In genomic region chr3:14007006-14007405, GRCh38 we compare ENCODE assay signal across 21 cellular contexts.
A peak's percentile ranks its signal among the peaks of the same experiment; 100 is the strongest.
DNase-seq lines count a peak whose midpoint lies in the region; ATAC-seq and TF ChIP-seq lines count a peak whose summit lies in the region.
"Had no signal": no experiment of that assay in that cellular context is flagged by ENCODE, and none has a peak within 500 bp of the region (broad histone marks: within the 10 kb centered on the region; RNA-seq: fewer than 3 reads in every experiment).

No MANE protein-coding gene starts in this region.

- no peaks in the 10 kb centered on the region for H3K27me3 ChIP-seq in neural progenitor cell
- H3K27me3 ChIP-seq: BE2C had no signal

- H3K9me3 Mint-ChIP-seq in naive thymus-derived CD8-positive, alpha-beta T cell = peaks cover 0 to 9% (median 0%) of the 10 kb centered on the region in 9 donors
- H3K9me3 Mint-ChIP-seq in neural progenitor cell = peaks cover 3% of the 10 kb centered on the region
- H3K9me3 Mint-ChIP-seq: HFFc6 had no signal

- peaks cover 0 to 8% (median 0%) of the 10 kb centered on the region in 3 donors for H3K36me3 Mint-ChIP-seq in naive thymus-derived CD8-positive, alpha-beta T cell
- no peaks in the 10 kb centered on the region for H3K36me3 Mint-ChIP-seq in neural progenitor cell
- H3K36me3 Mint-ChIP-seq: CD4-positive, CD25-positive, alpha-beta regulatory T cell; CD8-positive, alpha-beta memory T cell; IgD-negative memory B cell had no signal

- H3K9ac ChIP-seq in neural progenitor cell = no peak overlapping the region

- H2AFZ ChIP-seq in neural progenitor cell (replicated peaks) = no peak overlapping the region

- no peaks in the 10 kb centered on the region for H3K4me1 Mint-ChIP-seq in naive thymus-derived CD8-positive, alpha-beta T cell
- H3K4me1 Mint-ChIP-seq in neural progenitor cell = no peaks in the 10 kb centered on the region
- H3K4me1 Mint-ChIP-seq: CD4-positive, CD25-positive, alpha-beta regulatory T cell; CD8-positive, alpha-beta memory T cell; IgD-negative memory B cell had no signal

- POLR2A ChIA-PET in naive thymus-derived CD8-positive, alpha-beta T cell (lab: Charles Lee) = no interaction called here

- no peak for TF ChIP-seq CTCF in neural progenitor cell (IDR thresholded peaks at IDR 0.05)

- peak; percentile 6 for DNase-seq in KBM-7
- peak; percentile 14 for DNase-seq in NCI-H526 treated with DMSO at 0.1 percent for 48 hours (lab: John Stamatoyannopoulos, UW)
- no peak for DNase-seq in epithelial cell of prostate (ENCODE audit: low read depth, low spot score)
- no peak for DNase-seq in naive thymus-derived CD8-positive, alpha-beta T cell
- DNase-seq in DMS114 treated with DMSO at 0.1 percent for 48 hours (lab: John Stamatoyannopoulos, UW; ENCODE audit: unreplicated experiment) = no peak
- DNase-seq in neural progenitor cell (ENCODE audit: low spot score) = no peak
- DNase-seq in mucosa of gallbladder (ENCODE audit: low spot score) = no peak
- DNase-seq: ACHN; BE2C; C1 segment of cervical spinal cord; CD4-positive, CD25-positive, alpha-beta regulatory T cell; CD8-positive, alpha-beta memory T cell; COR-L47; DMS 273 treated with DMSO at 0.1 percent for 48 hours; GDM1; GOT3; H7; HFFc6 had no signal

- H3K27me3 Mint-ChIP-seq in naive thymus-derived CD8-positive, alpha-beta T cell = peaks cover 13 to 47% (median 27%) of the 10 kb centered on the region in 5 donors
- H3K27me3 Mint-ChIP-seq in neural progenitor cell (ENCODE audit: insufficient read depth, low read depth) = peaks cover 3% of the 10 kb centered on the region

- H3K4me3 Mint-ChIP-seq in naive thymus-derived CD8-positive, alpha-beta T cell = no peak overlapping the region
- no peak overlapping the region for H3K4me3 Mint-ChIP-seq in neural progenitor cell
- H3K4me3 Mint-ChIP-seq: CD4-positive, CD25-positive, alpha-beta regulatory T cell; CD8-positive, alpha-beta memory T cell; HFFc6; IgD-negative memory B cell had no signal

- H3K4me1 ChIP-seq in neural progenitor cell = no peaks in the 10 kb centered on the region
- H3K4me1 ChIP-seq: BE2C had no signal

- no peaks in the 10 kb centered on the region for H3F3A ChIP-seq in neural progenitor cell (ENCODE audit: low read depth)

- no peaks in the 10 kb centered on the region for H3K79me2 ChIP-seq in neural progenitor cell (ENCODE audit: low read depth)

- H3K27ac ChIP-seq in epithelial cell of prostate (peak overlapping the region; percentile 15), neural progenitor cell (no peak overlapping the region)

- in situ Hi-C loops in KBM-7 (cut with MboI; ENCODE audit: low pct_unique_long_range_greater_than_20kb, low sequenced_read_pairs) = no loop called here

- H3K27ac Mint-ChIP-seq in naive thymus-derived CD8-positive, alpha-beta T cell = no peak overlapping the region
- H3K27ac Mint-ChIP-seq in neural progenitor cell = no peak overlapping the region
- H3K27ac Mint-ChIP-seq: CD4-positive, CD25-positive, alpha-beta regulatory T cell; CD8-positive, alpha-beta memory T cell; HFFc6; IgD-negative memory B cell had no signal

- ATAC-seq in naive thymus-derived CD8-positive, alpha-beta T cell = no peak
- ATAC-seq: HCT116, HepG2 had no signal

- no peaks in the 10 kb centered on the region for H4K20me1 ChIP-seq in neural progenitor cell (ENCODE audit: low read depth)

- no peaks in the 10 kb centered on the region for H3K36me3 ChIP-seq in neural progenitor cell
- H3K36me3 ChIP-seq: BE2C had no signal

- H3K9me3 ChIP-seq in neural progenitor cell (ENCODE audit: low read depth) = no peaks in the 10 kb centered on the region
- H3K9me3 ChIP-seq: BE2C had no signal

- no peak overlapping the region for H3K4me2 ChIP-seq in neural progenitor cell

- no peak overlapping the region for H3K4me3 ChIP-seq in neural progenitor cell

Comparison
In these comparisons a context has a peak if more than half of its experiments do, and no peak if none do; other contexts are left out.
1. DNase-seq: peak in KBM-7 (single experiment) and NCI-H526 treated with DMSO at 0.1 percent for 48 hours (single experiment); none in epithelial cell of prostate (single experiment), naive thymus-derived CD8-positive, alpha-beta T cell (0 of 10), DMS114 treated with DMSO at 0.1 percent for 48 hours (single experiment), neural progenitor cell (single experiment) and mucosa of gallbladder (single experiment).